In genomic region chr7:68841004-68841403, GRCh38 we compare ENCODE assay signal across 17 cellular contexts.
"Had no signal": no experiment of that assay in that cellular context is flagged by ENCODE, and none has a peak within 500 bp of the region (broad histone marks: within the 10 kb centered on the region; RNA-seq: fewer than 3 reads in every experiment).

No MANE protein-coding gene starts in this region.

- H3K36me3 ChIP-seq: neural progenitor cell, pancreas, stomach, tibial nerve, vagina had no signal

- ATAC-seq: activated T-cell treated with anti-CD3 and anti-CD28 coated beads, Interleukin-2, amount 50 U/mL, for 4 hours; pancreas; T-cell had no signal

- H3K9me3 ChIP-seq: pancreas, vagina had no signal

- DNase-seq: activated CD4-positive, alpha-beta T cell treated with anti-CD3 and anti-CD28 coated beads for 1 hour; activated CD4-positive, alpha-beta T cell treated with anti-CD3 and anti-CD28 coated beads, Interleukin-2, amount 50 U/mL, for 48 hours; activated gamma-delta T cell; activated T-cell treated with anti-CD3 and anti-CD28 coated beads, Interleukin-2, amount 50 U/mL, for 4 hours; aorta; central memory CD4-positive, alpha-beta T cell; effector memory CD4-positive, alpha-beta T cell; glutamatergic neuron; pancreas; stomach; T-cell; T1000 had no signal

- H3K4me3 ChIP-seq: neural progenitor cell, pancreas, skin epidermis, stomach, tibial nerve, vagina had no signal

- H3K4me1 ChIP-seq: neural progenitor cell, pancreas, tibial nerve, vagina had no signal

- H3K27ac ChIP-seq: epithelial cell of prostate, neural progenitor cell, pancreas, skin epidermis, tibial nerve, vagina had no signal

- H2AFZ ChIP-seq: neural progenitor cell had no signal

- H3K27me3 ChIP-seq: neural progenitor cell, pancreas, stomach, tibial nerve, vagina had no signal

- H3K4me2 ChIP-seq: neural progenitor cell had no signal
